In the genomic region with DNA sequence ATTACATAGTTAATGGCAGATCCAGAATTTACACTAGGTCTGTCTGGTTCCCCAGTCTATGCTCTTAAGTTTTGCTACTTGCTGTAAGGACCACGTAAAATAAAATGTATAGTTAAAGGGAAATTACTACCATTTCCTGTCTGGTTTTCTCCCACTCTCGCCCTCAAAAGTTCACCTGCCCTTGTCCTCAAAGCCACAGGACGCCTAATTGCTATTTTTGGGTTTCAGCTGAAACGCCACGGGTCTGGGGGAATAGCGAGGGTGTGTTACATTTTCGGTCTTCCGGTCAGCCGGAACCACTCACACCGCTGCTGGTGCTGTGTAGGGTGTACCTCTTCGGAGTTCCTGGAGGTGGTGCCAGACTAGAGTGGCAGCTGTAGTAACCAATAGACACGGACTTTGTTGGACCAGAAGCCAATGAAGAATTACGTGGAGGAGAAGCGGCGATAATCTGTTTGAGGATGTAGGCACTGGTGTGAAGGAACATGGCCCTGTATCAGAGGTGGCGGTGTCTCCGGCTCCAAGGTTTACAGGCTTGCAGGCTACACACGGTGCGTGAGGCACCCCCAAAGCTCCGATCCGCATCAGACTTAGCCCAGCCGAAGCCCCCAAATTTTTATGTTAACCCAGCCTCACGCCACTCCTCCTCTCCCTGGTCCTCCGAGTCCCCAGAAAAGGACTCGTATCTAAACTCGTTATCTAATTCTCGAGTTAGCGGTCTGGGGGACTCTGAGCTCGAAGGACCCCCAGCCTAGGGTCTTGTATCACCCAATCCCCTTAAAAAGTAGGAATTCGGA, we compare ENCODE assay signal across 8 cellular contexts. TPM values are rescaled to one million over a fixed set of nuclear protein-coding genes. Genes with fewer than 3 reads are reported as not detected.
DNase-seq lines count a peak whose midpoint lies in the region; ATAC-seq and TF ChIP-seq lines count a peak whose summit lies in the region.

Gene TARS2 (plus strand): TSS at position 454 of the 797 bp plus-strand sequence. CDS start 32 bp downstream, at position 486.

- peak within 1 kb of the TSS; percentile 81 for H2AFZ ChIP-seq in OCI-LY7 (ENCODE audit: low read length)

- peak; percentile 100 for DNase-seq in DMS 273 (lab: John Stamatoyannopoulos, UW; ENCODE audit: unreplicated experiment)
- peak; percentile 88 for DNase-seq in HuH-7.5 (ENCODE audit: low spot score)
- DNase-seq in OCI-LY7 (ENCODE audit: low spot score), result peak; percentile 99
- peak; percentile 85 for DNase-seq in activated T-cell treated with anti-CD3 and anti-CD28 coated beads for 1 hour (ENCODE audit: low read depth)
- DNase-seq in epithelial cell of prostate (ENCODE audit: low read depth, low spot score), result peak; percentile 91
- peak; percentile 90 to 98 (median 90) for DNase-seq in mucosa of descending colon
- peak; percentile 92 for DNase-seq in stimulated activated CD8-positive, alpha-beta memory T cell treated with anti-CD3 and anti-CD28 coated beads, Interleukin-4, amount 100 ng/mL, for 24 hours (ENCODE audit: low read depth)

- BruUV-seq in OCI-LY7 (replicated peaks; lab: Mats Ljungman, UMichigan), result no TSS peak

- H3K79me2 ChIP-seq in OCI-LY7 (ENCODE audit: insufficient read depth, low read depth, low read length), result peaks cover 18% of the 10 kb centered on the region; the same call in 1 of the 2 replicates

- peak within 1 kb of the TSS; percentile 97 for H3K4me2 ChIP-seq in OCI-LY7 (ENCODE audit: low read length)

- TF ChIP-seq CTCF in OCI-LY7 (conservative IDR thresholded peaks at IDR 0.05; ENCODE audit: low read length), result no peak
- peak; percentile 50 for TF ChIP-seq CTCF in mucosa of descending colon (IDR thresholded peaks at IDR 0.05)

- H3K36me3 ChIP-seq in OCI-LY7 (ENCODE audit: insufficient read depth, low read length), result peaks cover 29% of the 10 kb centered on the region
- no peaks in the 10 kb centered on the region for H3K36me3 ChIP-seq in mucosa of descending colon (ENCODE audit: low read depth)

- CTCF ChIA-PET in OCI-LY7 (lab: Charles Lee; ENCODE audit: unreplicated experiment), result no interaction called here

- peaks cover 18% of the 10 kb centered on the region for H3K4me1 ChIP-seq in OCI-LY7 (ENCODE audit: insufficient read depth, low read length, poor library complexity, severe bottlenecking)
- H3K4me1 ChIP-seq in mucosa of descending colon (ENCODE audit: low read depth), result peaks cover 7% of the 10 kb centered on the region

- H3K9me3 ChIP-seq in OCI-LY7 (ENCODE audit: low read length) (no peaks in the 10 kb centered on the region), mucosa of descending colon (no peaks in the 10 kb centered on the region)

- H3K27ac ChIP-seq in OCI-LY7 (ENCODE audit: low read depth, low read length, poor library complexity, severe bottlenecking) (peak within 1 kb of the TSS; percentile 50), epithelial cell of prostate (peak within 1 kb of the TSS; percentile 92)

- ATAC-seq in GM21526 (IDR thresholded peaks at IDR 0.05; ENCODE audit: low FRiP score, unreplicated experiment) (peak; percentile 96), mucosa of descending colon (peak; percentile 100)

- intact Hi-C loops in OCI-LY7 (cut with micrococcal nuclease; ENCODE audit: unreplicated experiment) (loop anchor here (10.0 kb wide), 1 partner anchor 138 kb away; the partner anchor contains the start of gene ENSA), mucosa of descending colon (cut with DNase I, micrococcal nuclease) (no loop called here)

- H4K20me1 ChIP-seq in OCI-LY7 (ENCODE audit: insufficient read depth, low read length), result no peaks in the 10 kb centered on the region

- H3K4me3 ChIP-seq in OCI-LY7 (ENCODE audit: low read depth, low read length, poor library complexity, severe bottlenecking) (peak within 1 kb of the TSS; percentile 89), mucosa of descending colon (peak within 1 kb of the TSS; percentile 47)

- H3K9me2 ChIP-seq in OCI-LY7 (ENCODE audit: insufficient read depth, low read length), result no peaks in the 10 kb centered on the region

- POLR2A ChIA-PET in OCI-LY7 (lab: Charles Lee), result interaction anchor here (0.5 to 1.8 kb wide), 4 partner anchors 29 to 125 kb away, joined by 3 to 8 read pairs (median 4); partner anchors contain the start of gene FALEC

RNA-seq across cellular contexts. Expression of gene TARS2, which starts in this region (rescaled TPM):
- 29.4 and 42.0 TPM in 2 replicates for total RNA-seq in OCI-LY7 (2014; rRNA removed; shearing (Covaris generic))
- total RNA-seq in OCI-LY7 (2022) (55.3 and 62.5 TPM in 2 replicates), mucosa of descending colon (10 to 100 TPM; 15.9 to 20.2 (median 20.0) TPM)

Comparison
In these comparisons a context has a peak if more than half of its experiments do, and no peak if none do; other contexts are left out.
1. Peak in every context shown above with its lines: DNase-seq, ATAC-seq, H3K4me3 ChIP-seq and H3K27ac ChIP-seq.